18 cellular contexts compared by ENCODE assay signal in the genomic region with DNA sequence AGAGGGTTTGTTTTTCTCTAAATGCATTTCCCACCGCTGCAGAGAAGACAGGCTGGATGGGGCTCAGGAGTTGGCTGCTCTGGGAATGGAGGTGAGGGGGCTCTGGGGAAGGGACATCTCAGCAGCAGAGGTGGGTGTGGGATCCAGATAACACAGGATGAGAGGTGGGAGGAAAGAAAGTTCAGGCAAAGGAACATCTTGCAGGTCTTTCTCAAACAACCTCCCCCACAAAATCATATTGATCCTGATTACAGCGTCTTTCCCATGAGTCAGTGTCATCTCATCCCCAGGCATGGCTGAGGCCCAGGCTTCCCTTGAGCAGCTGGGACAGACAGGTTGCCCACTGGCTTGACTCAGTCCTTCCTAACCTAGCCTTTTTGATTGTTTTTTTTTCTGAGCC. TPM values are rescaled to one million over a fixed set of nuclear protein-coding genes. Genes with fewer than 3 reads are reported as not detected.
A peak's percentile ranks its signal among the peaks of the same experiment; 100 is the strongest.
DNase-seq lines count a peak whose midpoint lies in the region; ATAC-seq and TF ChIP-seq lines count a peak whose summit lies in the region.
"Had no signal": no experiment of that assay in that cellular context is flagged by ENCODE, and none has a peak within 500 bp of the region (broad histone marks: within the 10 kb centered on the region; RNA-seq: fewer than 3 reads in every experiment).

No MANE protein-coding gene starts in this region.

- peak; percentile 69 for DNase-seq in activated CD8-positive, alpha-beta memory T cell treated with anti-CD3 and anti-CD28 coated beads, Interleukin-2, amount 50 U/mL, for 48 hours
- no peak for DNase-seq in activated CD8-positive, alpha-beta memory T cell treated with anti-CD3 and anti-CD28 coated beads, Interleukin-2, amount 10 ng/mL, durations not matched to agents 7 days and 5 days
- DNase-seq in Daoy (ENCODE audit: low read depth) (peak; percentile 18), islet precursor cell (peak; percentile 46), gastrocnemius medialis (no peak), ACHN (no peak), epidermal melanocyte (ENCODE audit: insufficient read length, low spot score) (no peak)
- peak; percentile 19 for DNase-seq in activated CD8-positive, alpha-beta T cell treated with anti-CD3 and anti-CD28 coated beads, Interleukin-2, amount 10 ng/mL, durations not matched to agents 7 days and 5 days
- DNase-seq: amniotic stem cell, DMS53, glutamatergic neuron, IMR-90, NCI-H1694, NCI-H2227 treated with DMSO at 0.1 percent for 48 hours, spleen, upper lobe of right lung had no signal

- peaks cover 0 to 2% (median 0%) of the 10 kb centered on the region in 3 donors for H3K27me3 ChIP-seq in gastrocnemius medialis

- ATAC-seq in activated CD8-positive, alpha-beta memory T cell treated with anti-CD3 and anti-CD28 coated beads, Interleukin-2, amount 10 ng/mL, durations not matched to agents 7 days and 5 days, result no peak
- ATAC-seq in activated CD8-positive, alpha-beta T cell treated with anti-CD3 and anti-CD28 coated beads, Interleukin-2, amount 10 ng/mL, durations not matched to agents 7 days and 5 days, result no peak
- ATAC-seq in gastrocnemius medialis, result no peak
- ATAC-seq: upper lobe of right lung had no signal

- intact Hi-C loops in gastrocnemius medialis (cut with DNase I; ENCODE audit: low total_unique reads), result no loop called here

- no peak for TF ChIP-seq CTCF in gastrocnemius medialis (IDR thresholded peaks at IDR 0.05 in 4 of 5, conservative IDR thresholded peaks at IDR 0.05 in 1 of 5)

- TF ChIP-seq POLR2A in gastrocnemius medialis (IDR thresholded peaks at IDR 0.05), result no peak

- H3K9me3 Mint-ChIP-seq in activated CD8-positive, alpha-beta memory T cell treated with anti-CD3 and anti-CD28 coated beads, Interleukin-2, amount 10 ng/mL, durations not matched to agents 7 days and 5 days (ENCODE audit: low read depth), result no peaks in the 10 kb centered on the region
- no peaks in the 10 kb centered on the region for H3K9me3 Mint-ChIP-seq in activated CD8-positive, alpha-beta T cell treated with anti-CD3 and anti-CD28 coated beads, Interleukin-2, amount 10 ng/mL, durations not matched to agents 7 days and 5 days (ENCODE audit: insufficient read depth)

- H3K9me3 ChIP-seq in gastrocnemius medialis, result no peaks in the 10 kb centered on the region
- H3K9me3 ChIP-seq: spleen, upper lobe of right lung had no signal

- peaks cover 33% of the 10 kb centered on the region for H3K4me1 Mint-ChIP-seq in activated CD8-positive, alpha-beta memory T cell treated with anti-CD3 and anti-CD28 coated beads, Interleukin-2, amount 10 ng/mL, durations not matched to agents 7 days and 5 days
- H3K4me1 Mint-ChIP-seq in activated CD8-positive, alpha-beta T cell treated with anti-CD3 and anti-CD28 coated beads, Interleukin-2, amount 10 ng/mL, durations not matched to agents 7 days and 5 days (ENCODE audit: low read depth), result peaks cover 50% of the 10 kb centered on the region

- CTCF ChIA-PET in activated CD8-positive, alpha-beta memory T cell treated with anti-CD3 and anti-CD28 coated beads, Interleukin-2, amount 10 ng/mL, durations not matched to agents 7 days and 5 days (lab: Charles Lee), result interaction anchor here (3.3 to 4.0 kb wide), 2 partner anchors 14 to 40 kb away, joined by 12 to 29 read pairs; no protein-coding TSS in a partner anchor
- CTCF ChIA-PET in activated CD8-positive, alpha-beta T cell treated with anti-CD3 and anti-CD28 coated beads, Interleukin-2, amount 10 ng/mL, durations not matched to agents 7 days and 5 days (lab: Charles Lee), result interaction anchor here (1.0 kb wide), 1 partner anchor 40 kb away, joined by 4 read pairs; no protein-coding TSS in a partner anchor

- no peaks in the 10 kb centered on the region for H3K36me3 Mint-ChIP-seq in activated CD8-positive, alpha-beta memory T cell treated with anti-CD3 and anti-CD28 coated beads, Interleukin-2, amount 10 ng/mL, durations not matched to agents 7 days and 5 days
- peaks cover 4% of the 10 kb centered on the region for H3K36me3 Mint-ChIP-seq in activated CD8-positive, alpha-beta T cell treated with anti-CD3 and anti-CD28 coated beads, Interleukin-2, amount 10 ng/mL, durations not matched to agents 7 days and 5 days (ENCODE audit: low read depth)

- POLR2A ChIA-PET in activated CD8-positive, alpha-beta T cell treated with anti-CD3 and anti-CD28 coated beads, Interleukin-2, amount 10 ng/mL, durations not matched to agents 7 days and 5 days (lab: Charles Lee), result no interaction called here

- no peak overlapping the region for H3K27ac ChIP-seq in gastrocnemius medialis
- H3K27ac ChIP-seq: spleen, upper lobe of right lung had no signal

- H3K4me3 Mint-ChIP-seq in activated CD8-positive, alpha-beta memory T cell treated with anti-CD3 and anti-CD28 coated beads, Interleukin-2, amount 10 ng/mL, durations not matched to agents 7 days and 5 days, result no peak overlapping the region
- H3K4me3 Mint-ChIP-seq in activated CD8-positive, alpha-beta T cell treated with anti-CD3 and anti-CD28 coated beads, Interleukin-2, amount 10 ng/mL, durations not matched to agents 7 days and 5 days, result no peak overlapping the region

- no peaks in the 10 kb centered on the region for H3K4me1 ChIP-seq in gastrocnemius medialis
- H3K4me1 ChIP-seq: upper lobe of right lung had no signal

- H3K36me3 ChIP-seq in gastrocnemius medialis, result no peaks in the 10 kb centered on the region
- H3K36me3 ChIP-seq: spleen, upper lobe of right lung had no signal

- H3K27ac Mint-ChIP-seq in activated CD8-positive, alpha-beta memory T cell treated with anti-CD3 and anti-CD28 coated beads, Interleukin-2, amount 10 ng/mL, durations not matched to agents 7 days and 5 days, result no peak overlapping the region
- H3K27ac Mint-ChIP-seq in activated CD8-positive, alpha-beta T cell treated with anti-CD3 and anti-CD28 coated beads, Interleukin-2, amount 10 ng/mL, durations not matched to agents 7 days and 5 days, result peak overlapping the region; percentile 58

- in situ Hi-C loops in gastrocnemius medialis (cut with MboI; ENCODE audit: low sequenced_read_pairs in 4 of 4) (no loop called here), ACHN (cut with HindIII; ENCODE audit: low pct_ligation_motif_present, low pct_unique_long_range_greater_than_20kb, low sequenced_read_pairs) (no loop called here)

- H3K4me3 ChIP-seq in gastrocnemius medialis, result no peak overlapping the region
- H3K4me3 ChIP-seq: spleen, upper lobe of right lung had no signal

- H3K27me3 Mint-ChIP-seq in activated CD8-positive, alpha-beta memory T cell treated with anti-CD3 and anti-CD28 coated beads, Interleukin-2, amount 10 ng/mL, durations not matched to agents 7 days and 5 days, result peaks cover 27% of the 10 kb centered on the region
- H3K27me3 Mint-ChIP-seq in activated CD8-positive, alpha-beta T cell treated with anti-CD3 and anti-CD28 coated beads, Interleukin-2, amount 10 ng/mL, durations not matched to agents 7 days and 5 days (ENCODE audit: low read depth), result peaks cover 14% of the 10 kb centered on the region

RNA-seq across cellular contexts. Expression of a gene that starts 11.3 kb away (rescaled TPM):
- 10 to 100 TPM in 1 of 2 experiments, 1 to 10 TPM in 1; 7.0 to 10.9 TPM for total RNA-seq in activated CD8-positive, alpha-beta memory T cell treated with anti-CD3 and anti-CD28 coated beads, Interleukin-2, amount 10 ng/mL, durations not matched to agents 7 days and 5 days
- 0.06 and 0.46 TPM in 2 replicates for total RNA-seq in Daoy (2014; rRNA removed; shearing (Covaris generic))
- total RNA-seq in activated CD8-positive, alpha-beta T cell treated with anti-CD3 and anti-CD28 coated beads, Interleukin-2, amount 10 ng/mL, durations not matched to agents 7 days and 5 days, result 10 to 100 TPM; 20.8 to 21.5 TPM
- under 1 TPM; 0.29 to 0.71 (median 0.36) TPM for total RNA-seq in gastrocnemius medialis
- total RNA-seq: IMR-90 had no signal

RNA-seq across cellular contexts. Expression of a gene that starts 37.7 kb away (rescaled TPM):
- 1 to 10 TPM in 1 of 2 experiments, under 1 TPM in 1; 0.47 to 1.5 TPM for total RNA-seq in activated CD8-positive, alpha-beta memory T cell treated with anti-CD3 and anti-CD28 coated beads, Interleukin-2, amount 10 ng/mL, durations not matched to agents 7 days and 5 days
- not detected in 2 replicates for total RNA-seq in Daoy (2014; rRNA removed; shearing (Covaris generic))
- not detected for total RNA-seq in activated CD8-positive, alpha-beta T cell treated with anti-CD3 and anti-CD28 coated beads, Interleukin-2, amount 10 ng/mL, durations not matched to agents 7 days and 5 days
- total RNA-seq in gastrocnemius medialis, result not detected
- total RNA-seq: H1, IMR-90, liver, spleen, upper lobe of right lung had no signal

RNA-seq across cellular contexts. Expression of a gene that starts 50.9 kb away (rescaled TPM):
- total RNA-seq in activated CD8-positive, alpha-beta memory T cell treated with anti-CD3 and anti-CD28 coated beads, Interleukin-2, amount 10 ng/mL, durations not matched to agents 7 days and 5 days, result 100 to 1,000 TPM in 1 of 2 experiments, 1 to 10 TPM in 1; 4.9 to 164 TPM
- 16.4 and 25.3 TPM in 2 replicates for total RNA-seq in Daoy (2014; rRNA removed; shearing (Covaris generic))
- under 1 TPM; 0.55 to 0.61 TPM for total RNA-seq in activated CD8-positive, alpha-beta T cell treated with anti-CD3 and anti-CD28 coated beads, Interleukin-2, amount 10 ng/mL, durations not matched to agents 7 days and 5 days
- not detected for total RNA-seq in gastrocnemius medialis
- total RNA-seq: H1, IMR-90, liver, spleen had no signal

Comparison
In these comparisons a context has a peak if more than half of its experiments do, and no peak if none do; other contexts are left out.
1. DNase-seq: peak in activated CD8-positive, alpha-beta memory T cell treated with anti-CD3 and anti-CD28 coated beads, Interleukin-2, amount 50 U/mL, for 48 hours (single experiment), Daoy (single experiment), activated CD8-positive, alpha-beta T cell treated with anti-CD3 and anti-CD28 coated beads, Interleukin-2, amount 10 ng/mL, durations not matched to agents 7 days and 5 days (single experiment) and islet precursor cell (single experiment); none in activated CD8-positive, alpha-beta memory T cell treated with anti-CD3 and anti-CD28 coated beads, Interleukin-2, amount 10 ng/mL, durations not matched to agents 7 days and 5 days (single experiment), gastrocnemius medialis (0 of 2), ACHN (single experiment) and epidermal melanocyte (single experiment).